ENCODE assay signal across 20 cellular contexts in the genomic region with DNA sequence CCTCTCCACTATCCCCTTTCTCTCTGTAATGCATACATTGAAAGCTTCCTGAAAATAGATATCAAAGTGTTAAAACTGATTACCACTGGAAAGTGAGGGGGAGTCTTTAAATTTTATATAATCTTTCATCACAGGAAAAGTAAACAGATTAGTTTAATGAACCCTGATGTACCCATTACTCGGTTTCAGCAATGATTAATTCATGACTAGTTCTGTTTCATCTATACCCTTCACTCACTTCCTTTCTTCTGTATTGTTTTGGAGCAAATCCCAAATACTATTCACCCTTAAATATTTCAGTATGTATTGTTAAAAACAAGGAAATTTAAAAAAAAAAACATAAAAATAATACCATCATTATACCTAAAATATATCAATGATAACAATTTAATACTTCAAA.
"Had no signal": no experiment of that assay in that cellular context is flagged by ENCODE, and none has a peak within 500 bp of the region (broad histone marks: within the 10 kb centered on the region; RNA-seq: fewer than 3 reads in every experiment).

No MANE protein-coding gene starts in this region.

- H3K27me3 ChIP-seq: ascending aorta, brain microvascular endothelial cell, esophagus squamous epithelium, left lung, ovary, right atrium auricular region, upper lobe of left lung had no signal

- H3K4me3 ChIP-seq: ascending aorta, esophagus squamous epithelium, left lung, lung, ovary, prostate gland, right atrium auricular region, upper lobe of left lung had no signal

- H3K36me3 ChIP-seq: ascending aorta, brain microvascular endothelial cell, esophagus squamous epithelium, left lung, ovary, prostate gland, right atrium auricular region, upper lobe of left lung had no signal

- DNase-seq: activated CD4-positive, alpha-beta T cell treated with anti-CD3 and anti-CD28 coated beads for 1 hour; activated T-cell treated with anti-CD3 and anti-CD28 coated beads, Interleukin-2, amount 50 U/mL, for 24 hours; brain microvascular endothelial cell; central memory CD4-positive, alpha-beta T cell; effector memory CD4-positive, alpha-beta T cell; esophagus squamous epithelium; left lung; naive thymus-derived CD4-positive, alpha-beta T cell; ovary; stimulated activated CD4-positive, alpha-beta T cell treated with anti-CD3 and anti-CD28 coated beads, Interleukin-12 subunit alpha, Interleukin-12 subunit beta, amount 100 ng/mL, for 4 hours; stimulated activated CD4-positive, alpha-beta T cell treated with anti-CD3 and anti-CD28 coated beads, Interleukin-4, amount 100 ng/mL, for 4 hours; stimulated activated naive CD8-positive, alpha-beta T cell treated with anti-CD3 and anti-CD28 coated beads, Interleukin-15, Interleukin-2, amounts not matched to agents 100 U/mL and 50 U/mL, for 24 hours; T-cell; upper lobe of left lung had no signal

- H3K27ac ChIP-seq: ascending aorta, brain microvascular endothelial cell, esophagus squamous epithelium, left lung, ovary, prostate gland, right atrium auricular region, upper lobe of left lung had no signal

- H3K9me3 ChIP-seq: ascending aorta, esophagus squamous epithelium, left lung, ovary, prostate gland, right atrium auricular region, upper lobe of left lung had no signal

- H3K4me1 ChIP-seq: ascending aorta, left lung, prostate gland, right atrium auricular region, upper lobe of left lung had no signal

- ATAC-seq: activated naive CD4-positive, alpha-beta T cell treated with anti-CD3 and anti-CD28 coated beads, Interleukin-2, amount 50 U/mL, for 72 hours; activated T-helper 17 cell treated with anti-CD3 and anti-CD28 coated beads, Interleukin-2, amount 50 U/mL, for 72 hours; left lung; naive thymus-derived CD4-positive, alpha-beta T cell; stimulated activated naive CD8-positive, alpha-beta T cell treated with anti-CD3 and anti-CD28 coated beads, Interleukin-15, Interleukin-2, amounts not matched to agents 100 U/mL and 50 U/mL, for 24 hours; T-cell had no signal
